ENCODE assay signal across 11 cellular contexts in the genomic region with DNA sequence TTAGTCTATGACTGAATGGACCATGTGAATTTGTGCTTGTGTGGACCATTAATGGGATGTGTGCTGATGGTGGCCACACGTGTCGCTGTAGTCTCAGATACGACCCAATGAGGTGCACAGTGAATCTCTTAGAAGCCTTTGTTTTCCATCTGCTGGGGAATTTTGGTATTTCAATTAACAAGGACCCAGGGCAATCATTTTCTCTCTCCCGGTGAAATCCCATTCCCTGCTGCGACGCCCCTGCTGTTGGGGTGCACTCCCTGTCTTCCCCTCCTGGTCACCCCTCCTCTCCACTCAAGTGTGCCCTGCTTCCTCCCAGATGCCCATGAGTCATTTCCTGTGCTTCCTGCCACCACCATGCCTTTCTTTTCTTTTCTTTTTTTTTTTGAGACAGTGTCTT. TPM values are rescaled to one million over a fixed set of nuclear protein-coding genes. Genes with fewer than 3 reads are reported as not detected.
DNase-seq lines count a peak whose midpoint lies in the region; ATAC-seq and TF ChIP-seq lines count a peak whose summit lies in the region.
"Had no signal": no experiment of that assay in that cellular context is flagged by ENCODE, and none has a peak within 500 bp of the region (broad histone marks: within the 10 kb centered on the region; RNA-seq: fewer than 3 reads in every experiment).

No MANE protein-coding gene starts in this region.

- H2BK12ac ChIP-seq in trophoblast cell (ENCODE audit: low read length), result no peak overlapping the region

- no peak overlapping the region for H4K12ac ChIP-seq in trophoblast cell (ENCODE audit: low read depth, low read length)

- H3K4me3 Mint-ChIP-seq in activated CD8-positive, alpha-beta T cell treated with anti-CD3 and anti-CD28 coated beads for 36 hours, result no peak overlapping the region
- H3K4me3 Mint-ChIP-seq: activated naive CD4-positive, alpha-beta T cell treated with anti-CD3 and anti-CD28 coated beads, Interleukin-2, amount 10 ng/mL, durations not matched to agents 7 days and 5 days had no signal

- no peaks in the 10 kb centered on the region for H3K36me3 Mint-ChIP-seq in activated CD8-positive, alpha-beta T cell treated with anti-CD3 and anti-CD28 coated beads for 36 hours (ENCODE audit: low read depth)
- H3K36me3 Mint-ChIP-seq: activated naive CD4-positive, alpha-beta T cell treated with anti-CD3 and anti-CD28 coated beads, Interleukin-2, amount 10 ng/mL, durations not matched to agents 7 days and 5 days had no signal

- peak; percentile 55 for ATAC-seq in activated CD8-positive, alpha-beta T cell treated with anti-CD3 and anti-CD28 coated beads for 36 hours
- ATAC-seq in HG02642 (IDR thresholded peaks at IDR 0.05; ENCODE audit: poor library complexity, unreplicated experiment), result no peak

- no peak overlapping the region for H4K8ac ChIP-seq in trophoblast cell (ENCODE audit: low read depth, low read length)

- H3K23ac ChIP-seq in trophoblast cell (ENCODE audit: low read length), result no peak overlapping the region

- peaks cover 2% of the 10 kb centered on the region for H3K9me3 ChIP-seq in trophoblast cell (ENCODE audit: insufficient read depth, low read depth, low read length)

- no peak overlapping the region for H3K18ac ChIP-seq in trophoblast cell (ENCODE audit: low read length)

- no peaks in the 10 kb centered on the region for H3K79me2 ChIP-seq in trophoblast cell (ENCODE audit: control insufficient read depth, insufficient read depth, low read length, poor library complexity)

- no peak overlapping the region for H3K9ac ChIP-seq in trophoblast cell (ENCODE audit: low read length)

- intact Hi-C loops in activated CD8-positive, alpha-beta T cell treated with anti-CD3 and anti-CD28 coated beads for 36 hours (cut with micrococcal nuclease), result no loop called here

- POLR2A ChIA-PET in activated CD8-positive, alpha-beta T cell treated with anti-CD3 and anti-CD28 coated beads for 36 hours (lab: Charles Lee), result no interaction called here

- no peak overlapping the region for H2BK5ac ChIP-seq in trophoblast cell (ENCODE audit: low read depth, low read length, poor library complexity)

- H2BK120ac ChIP-seq in trophoblast cell (ENCODE audit: insufficient read depth, low read length, poor library complexity), result no peak overlapping the region

- CTCF ChIA-PET in activated CD8-positive, alpha-beta T cell treated with anti-CD3 and anti-CD28 coated beads for 36 hours (lab: Charles Lee), result interaction anchor here (2.8 kb wide), 1 partner anchor 8 kb away, joined by 16 read pairs; no protein-coding TSS in a partner anchor

- WGBS in trophoblast cell (ENCODE audit: extremely low coverage, insufficient coverage, insufficient read length), result no CpG with 5 or more reads among the region's 6 CpGs

- peak; percentile 20 for DNase-seq in DMS 273 (lab: John Stamatoyannopoulos, UW; ENCODE audit: unreplicated experiment)
- DNase-seq in DMS 273 treated with DMSO at 0.1 percent for 48 hours (lab: John Stamatoyannopoulos, UW), result no peak
- no peak for DNase-seq in activated CD8-positive, alpha-beta T cell treated with anti-CD3 and anti-CD28 coated beads for 36 hours
- peak; percentile 4 to 37 for DNase-seq in trophoblast cell
- DNase-seq in stimulated activated CD8-positive, alpha-beta memory T cell treated with anti-CD3 and anti-CD28 coated beads, Interleukin-4, amount 100 ng/mL, for 48 hours, result no peak
- DNase-seq in mesenteric fat pad (ENCODE audit: low spot score), result no peak
- DNase-seq: activated naive CD4-positive, alpha-beta T cell treated with anti-CD3 and anti-CD28 coated beads, Interleukin-2, amount 10 ng/mL, durations not matched to agents 7 days and 5 days; NCI-H510A treated with DMSO at 0.1 percent for 48 hours had no signal

- peaks cover 8% of the 10 kb centered on the region for H3K4me1 Mint-ChIP-seq in activated CD8-positive, alpha-beta T cell treated with anti-CD3 and anti-CD28 coated beads for 36 hours (ENCODE audit: low read depth)

- H3K4me1 ChIP-seq in trophoblast cell (ENCODE audit: control insufficient read depth in 1 of 2, insufficient read depth in 2 of 2, low read length in 2 of 2), result peaks cover 5 to 11% of the 10 kb centered on the region in 2 experiments

- H3K14ac ChIP-seq in trophoblast cell (ENCODE audit: low read length), result no peak overlapping the region

- H3K9me3 Mint-ChIP-seq in activated CD8-positive, alpha-beta T cell treated with anti-CD3 and anti-CD28 coated beads for 36 hours, result no peaks in the 10 kb centered on the region
- H3K9me3 Mint-ChIP-seq: activated naive CD4-positive, alpha-beta T cell treated with anti-CD3 and anti-CD28 coated beads, Interleukin-2, amount 10 ng/mL, durations not matched to agents 7 days and 5 days had no signal

- no peaks in the 10 kb centered on the region for H3K36me3 ChIP-seq in trophoblast cell (ENCODE audit: control insufficient read depth in 1 of 2, insufficient read depth in 2 of 2, low read length in 2 of 2)

- TF ChIP-seq CTCF in LNCAP (IDR thresholded peaks at IDR 0.05), result peak; percentile 65
- TF ChIP-seq CTCF in activated CD8-positive, alpha-beta T cell treated with anti-CD3 and anti-CD28 coated beads for 36 hours (IDR thresholded peaks at IDR 0.05), result no peak

- no peak overlapping the region for H3K27ac Mint-ChIP-seq in activated CD8-positive, alpha-beta T cell treated with anti-CD3 and anti-CD28 coated beads for 36 hours
- H3K27ac Mint-ChIP-seq: activated naive CD4-positive, alpha-beta T cell treated with anti-CD3 and anti-CD28 coated beads, Interleukin-2, amount 10 ng/mL, durations not matched to agents 7 days and 5 days had no signal

- no peak overlapping the region for H2AFZ ChIP-seq in trophoblast cell (ENCODE audit: insufficient read depth, low read length, poor library complexity)

- no peaks in the 10 kb centered on the region for H3K27me3 ChIP-seq in trophoblast cell (ENCODE audit: insufficient read depth, low read length)

- no peak overlapping the region for H3K4me2 ChIP-seq in trophoblast cell (ENCODE audit: low read length)

- H3K27ac ChIP-seq in trophoblast cell (ENCODE audit: low read depth, low read length), result no peak overlapping the region
- H3K27ac ChIP-seq: 22Rv1 had no signal

- no peak overlapping the region for H3K4ac ChIP-seq in trophoblast cell (ENCODE audit: low read depth, low read length)

- H2AK5ac ChIP-seq in trophoblast cell (ENCODE audit: low read length), result no peak overlapping the region

- no peak overlapping the region for H4K91ac ChIP-seq in trophoblast cell (ENCODE audit: low read depth, low read length)

- H3K79me1 ChIP-seq in trophoblast cell (ENCODE audit: low read length), result peaks cover 3% of the 10 kb centered on the region

- H3K4me3 ChIP-seq in trophoblast cell (ENCODE audit: low read depth, low read length), result no peak overlapping the region

- no peaks in the 10 kb centered on the region for H3K27me3 Mint-ChIP-seq in activated CD8-positive, alpha-beta T cell treated with anti-CD3 and anti-CD28 coated beads for 36 hours

RNA-seq across cellular contexts. Expression of gene EBLN2, which starts 32.7 kb away (rescaled TPM):
- total RNA-seq in activated CD8-positive, alpha-beta T cell treated with anti-CD3 and anti-CD28 coated beads for 36 hours, result 1 to 10 TPM; 4.9 to 5.0 TPM
- 2.2 TPM in 2 replicates for polyA plus RNA-seq in trophoblast cell (2013)
- 5.0 TPM for total RNA-seq in mesenteric fat pad

Comparison
In these comparisons a context has a peak if more than half of its experiments do, and no peak if none do; other contexts are left out.
1. DNase-seq: peak in DMS 273 (single experiment) and trophoblast cell (2 of 2); none in DMS 273 treated with DMSO at 0.1 percent for 48 hours (single experiment), activated CD8-positive, alpha-beta T cell treated with anti-CD3 and anti-CD28 coated beads for 36 hours (single experiment), stimulated activated CD8-positive, alpha-beta memory T cell treated with anti-CD3 and anti-CD28 coated beads, Interleukin-4, amount 100 ng/mL, for 48 hours (single experiment) and mesenteric fat pad (single experiment).